Comparison of ENCODE assay signal across 11 cellular contexts in the genomic region with DNA sequence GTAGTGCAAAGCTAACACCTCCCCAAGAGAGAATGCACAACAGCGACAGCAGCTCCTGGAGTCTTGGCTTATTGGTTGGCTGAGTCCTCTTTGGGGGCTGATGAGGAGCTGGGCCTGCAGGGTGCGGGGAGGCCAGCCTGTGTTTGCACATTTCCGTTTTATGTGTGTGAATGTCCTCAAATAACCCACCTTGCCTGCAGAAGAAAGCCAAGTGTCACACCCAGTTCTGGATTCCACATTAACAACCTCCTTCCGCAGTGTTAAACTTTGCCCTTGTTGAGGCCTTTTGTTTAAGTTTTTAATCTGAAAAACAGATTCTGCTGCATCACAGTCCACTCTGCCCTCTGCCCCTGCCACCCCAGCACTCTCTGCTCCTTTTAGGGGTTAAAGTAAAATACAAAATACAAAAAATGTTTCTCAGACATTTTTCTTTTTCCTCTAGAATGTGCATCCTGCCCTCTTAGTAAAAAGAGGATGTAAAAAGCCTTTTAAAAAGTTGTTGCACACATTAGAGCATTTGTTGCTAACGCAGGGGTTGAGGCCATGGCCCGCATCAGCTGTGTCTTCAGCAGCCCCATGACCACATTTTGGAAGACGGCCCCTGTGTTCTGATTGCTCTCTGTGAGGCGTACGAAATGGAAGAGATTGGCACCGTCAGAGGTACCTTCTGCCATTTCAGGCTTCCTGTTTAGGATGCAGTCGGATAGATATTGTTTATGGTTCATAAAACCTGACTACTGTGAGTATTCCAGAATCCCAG.
DNase-seq lines count a peak whose midpoint lies in the region; ATAC-seq, FAIRE-seq and TF ChIP-seq lines count a peak whose summit lies in the region.
"Had no signal": no experiment of that assay in that cellular context is flagged by ENCODE, and none has a peak within 500 bp of the region (broad histone marks: within the 10 kb centered on the region; RNA-seq: fewer than 3 reads in every experiment).

No MANE protein-coding gene starts in this region.

- H3K4me3 Mint-ChIP-seq in effector memory CD8-positive, alpha-beta T cell, result no peak overlapping the region
- H3K4me3 Mint-ChIP-seq: activated T-cell treated with anti-CD3 and anti-CD28 coated beads, Interleukin-2, amount 50 U/mL, for 24 hours; CD4-positive, alpha-beta T cell had no signal

- no peak overlapping the region for H3K27ac Mint-ChIP-seq in effector memory CD8-positive, alpha-beta T cell
- H3K27ac Mint-ChIP-seq: activated T-cell treated with anti-CD3 and anti-CD28 coated beads, Interleukin-2, amount 50 U/mL, for 24 hours; CD4-positive, alpha-beta T cell had no signal

- H3K36me3 ChIP-seq in HAP-1 (replicated peaks) (no peaks in the 10 kb centered on the region), stomach (peaks cover 0 to 11% (median 5%) of the 10 kb centered on the region in 4 donors)

- H3K36me3 Mint-ChIP-seq in effector memory CD8-positive, alpha-beta T cell (ENCODE audit: insufficient read depth), result peaks cover 7% of the 10 kb centered on the region

- H3K4me3 ChIP-seq in HAP-1 (no peak overlapping the region), stomach (no peak overlapping the region)
- H3K4me3 ChIP-seq: pancreas had no signal

- in situ Hi-C loops in HAP-1 (cut with MboI; ENCODE audit: low sequenced_read_pairs), result no loop called here

- no peak for TF ChIP-seq POLR2A in stomach (IDR thresholded peaks at IDR 0.05)
- TF ChIP-seq POLR2A in GM12891 (IDR thresholded peaks at IDR 0.05; ENCODE audit: low read depth, low read length), result no peak

- no peak for TF ChIP-seq EP300 in stomach (IDR thresholded peaks at IDR 0.05)

- intact Hi-C loops in stomach (cut with DNase I; ENCODE audit: low total_unique reads), result loop anchor here (5.0 kb wide), 1 partner anchor 398 kb away; no protein-coding TSS in a partner anchor

- FAIRE-seq in GM12891 (lab: Jason Lieb, UNC), result no peak
- FAIRE-seq: pancreas had no signal

- WGBS in stomach, 5 donors, result 27 to 38% (median 35%) methylated on average over 11 of the region's 11 CpGs

- no peaks in the 10 kb centered on the region for H3K27me3 Mint-ChIP-seq in effector memory CD8-positive, alpha-beta T cell
- H3K27me3 Mint-ChIP-seq: activated T-cell treated with anti-CD3 and anti-CD28 coated beads, Interleukin-2, amount 50 U/mL, for 24 hours; CD4-positive, alpha-beta T cell had no signal

- H3K9me3 ChIP-seq in HAP-1 (no peaks in the 10 kb centered on the region), stomach (no peaks in the 10 kb centered on the region)
- H3K9me3 ChIP-seq: pancreas had no signal

- H3K4me1 ChIP-seq in HAP-1, result peaks cover 42% of the 10 kb centered on the region
- peaks cover 34 to 79% (median 59%) of the 10 kb centered on the region in 4 donors for H3K4me1 ChIP-seq in stomach

- peaks cover 5 to 11% of the 10 kb centered on the region in 2 donors for H3K4me1 Mint-ChIP-seq in effector memory CD8-positive, alpha-beta T cell (ENCODE audit: low read depth in 2 of 2)

- ATAC-seq in effector memory CD8-positive, alpha-beta T cell (replicated peaks), result no peak
- ATAC-seq in GM21619 (IDR thresholded peaks at IDR 0.05; ENCODE audit: unreplicated experiment) (no peak), GM18517 (IDR thresholded peaks at IDR 0.05; ENCODE audit: unreplicated experiment) (no peak)

- DNase-seq in HAP-1 (ENCODE audit: low spot score in 2 of 2) (peak; percentile 59 to 60), cerebellar cortex (ENCODE audit: low spot score) (peak; percentile 35), left kidney (ENCODE audit: low read depth, low spot score) (peak; percentile 51), stomach (no peak), GM12891 (ENCODE audit: insufficient read length, low spot score) (no peak)
- DNase-seq in effector memory CD8-positive, alpha-beta T cell, result no peak
- DNase-seq: activated T-cell treated with anti-CD3 and anti-CD28 coated beads, Interleukin-2, amount 50 U/mL, for 24 hours; CD4-positive, alpha-beta T cell; pancreas had no signal

- no peaks in the 10 kb centered on the region for H3K9me3 Mint-ChIP-seq in effector memory CD8-positive, alpha-beta T cell
- H3K9me3 Mint-ChIP-seq: activated T-cell treated with anti-CD3 and anti-CD28 coated beads, Interleukin-2, amount 50 U/mL, for 24 hours; CD4-positive, alpha-beta T cell had no signal

- no peak for TF ChIP-seq CTCF in stomach (IDR thresholded peaks at IDR 0.05)

- peak overlapping the region; percentile 28 to 81 (median 72) for H3K27ac ChIP-seq in stomach

- H3K27me3 ChIP-seq in HAP-1 (ENCODE audit: low read depth) (no peaks in the 10 kb centered on the region), stomach (no peaks in the 10 kb centered on the region)
- H3K27me3 ChIP-seq: pancreas had no signal

TF ChIP-seq in GM12891, 5 proteins besides CTCF, POLR2A, EP300 and RAD21:
- TF ChIP-seq POU2F2 (IDR thresholded peaks at IDR 0.05; ENCODE audit: low read depth, low read length) (no peak), SPI1 (IDR thresholded peaks at IDR 0.05; ENCODE audit: low read depth, low read length) (no peak), TAF1 (IDR thresholded peaks at IDR 0.05; ENCODE audit: low read depth, low read length) (no peak), PAX5 (IDR thresholded peaks at IDR 0.05; ENCODE audit: insufficient read depth, low read length, severe bottlenecking) (no peak), POLR2AphosphoS5 (IDR thresholded peaks at IDR 0.05; ENCODE audit: low read depth, low read length) (no peak)

Comparison
In these comparisons a context has a peak if more than half of its experiments do, and no peak if none do; other contexts are left out.
1. DNase-seq: peak in HAP-1 (2 of 2), cerebellar cortex (single experiment) and left kidney (single experiment); none in stomach (single experiment), GM12891 (single experiment) and effector memory CD8-positive, alpha-beta T cell (0 of 3).